In the genomic region with DNA sequence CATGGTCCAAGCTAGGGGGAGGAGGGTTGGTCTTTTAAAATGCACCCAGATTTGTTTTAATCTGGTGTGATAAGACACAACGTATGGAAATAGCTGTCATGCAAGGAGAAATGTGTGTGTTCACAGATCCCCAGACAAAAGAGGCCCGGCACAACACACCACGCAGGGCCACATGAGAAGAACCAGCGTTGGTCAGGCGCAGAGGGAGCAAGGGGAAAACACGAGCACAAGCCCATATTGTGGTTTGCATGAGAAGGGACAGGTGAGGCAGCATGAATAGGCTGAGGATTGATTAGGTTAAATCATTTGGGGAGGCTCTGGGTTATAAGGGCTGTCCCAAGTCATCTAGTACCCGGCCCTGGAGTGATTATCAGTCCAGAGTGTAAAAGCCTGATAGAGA, we compare ENCODE assay signal across 25 cellular contexts.
"Had no signal": no experiment of that assay in that cellular context is flagged by ENCODE, and none has a peak within 500 bp of the region (broad histone marks: within the 10 kb centered on the region; RNA-seq: fewer than 3 reads in every experiment).

No MANE protein-coding gene starts in this region.

- H3K4me1 ChIP-seq: body of pancreas, gastroesophageal sphincter, prostate gland had no signal

- H3K27me3 Mint-ChIP-seq: activated CD4-positive, alpha-beta memory T cell treated with anti-CD3 and anti-CD28 coated beads, Interleukin-2, amount 10 ng/mL, durations not matched to agents 7 days and 5 days; activated CD4-positive, alpha-beta T cell treated with anti-CD3 and anti-CD28 coated beads, Interleukin-2, amount 10 ng/mL, durations not matched to agents 24 days and 14 days; memory B cell had no signal

- H3K36me3 Mint-ChIP-seq: memory B cell had no signal

- H3K27ac Mint-ChIP-seq: activated CD4-positive, alpha-beta memory T cell treated with anti-CD3 and anti-CD28 coated beads, Interleukin-2, amount 10 ng/mL, durations not matched to agents 7 days and 5 days; activated CD4-positive, alpha-beta T cell treated with anti-CD3 and anti-CD28 coated beads, Interleukin-2, amount 10 ng/mL, durations not matched to agents 24 days and 14 days; activated naive CD4-positive, alpha-beta T cell treated with anti-CD3 and anti-CD28 coated beads for 36 hours; activated naive CD8-positive, alpha-beta T cell treated with anti-CD3 and anti-CD28 coated beads, Interleukin-2, amount 50 U/mL, for 24 hours; activated T-cell treated with anti-CD3 and anti-CD28 coated beads, Interleukin-2, amount 50 U/mL, for 72 hours; memory B cell; stimulated activated naive CD8-positive, alpha-beta T cell treated with anti-CD3 and anti-CD28 coated beads, Interleukin-15, Interleukin-2, amounts not matched to agents 100 ng/mL and 50 ng/mL, for 24 hours had no signal

- H3K36me3 ChIP-seq: esophagus muscularis mucosa, gastroesophageal sphincter, heart left ventricle, ovary, prostate gland, thyroid gland, upper lobe of right lung had no signal

- H3K9me3 ChIP-seq: body of pancreas, esophagus muscularis mucosa, gastroesophageal sphincter, heart left ventricle, mucosa of descending colon, ovary, prostate gland, thyroid gland, upper lobe of right lung had no signal

- H3K4me1 Mint-ChIP-seq: activated CD4-positive, alpha-beta memory T cell treated with anti-CD3 and anti-CD28 coated beads, Interleukin-2, amount 10 ng/mL, durations not matched to agents 7 days and 5 days; activated CD4-positive, alpha-beta T cell treated with anti-CD3 and anti-CD28 coated beads, Interleukin-2, amount 10 ng/mL, durations not matched to agents 24 days and 14 days had no signal

- H3K9me3 Mint-ChIP-seq: activated CD4-positive, alpha-beta memory T cell treated with anti-CD3 and anti-CD28 coated beads, Interleukin-2, amount 10 ng/mL, durations not matched to agents 7 days and 5 days; activated CD4-positive, alpha-beta T cell treated with anti-CD3 and anti-CD28 coated beads, Interleukin-2, amount 10 ng/mL, durations not matched to agents 24 days and 14 days; activated naive CD4-positive, alpha-beta T cell treated with anti-CD3 and anti-CD28 coated beads for 36 hours; activated naive CD8-positive, alpha-beta T cell treated with anti-CD3 and anti-CD28 coated beads, Interleukin-2, amount 50 U/mL, for 24 hours; activated T-cell treated with anti-CD3 and anti-CD28 coated beads, Interleukin-2, amount 50 U/mL, for 72 hours; memory B cell; stimulated activated naive CD8-positive, alpha-beta T cell treated with anti-CD3 and anti-CD28 coated beads, Interleukin-15, Interleukin-2, amounts not matched to agents 100 ng/mL and 50 ng/mL, for 24 hours had no signal

- H3K27me3 ChIP-seq: body of pancreas, esophagus muscularis mucosa, heart left ventricle, ovary, thyroid gland, upper lobe of right lung had no signal

- ATAC-seq: activated CD4-positive, CD25-positive, alpha-beta regulatory T cell treated with anti-CD3 and anti-CD28 coated beads, Interleukin-2, amount 50 U/mL, for 24 hours; activated naive CD8-positive, alpha-beta T cell treated with anti-CD3 and anti-CD28 coated beads, Interleukin-2, amount 50 U/mL, for 24 hours; activated T-cell treated with anti-CD3 and anti-CD28 coated beads, Interleukin-2, amount 50 U/mL, for 72 hours; body of pancreas; gastroesophageal sphincter; heart left ventricle; mucosa of descending colon; upper lobe of right lung had no signal

- H3K4me3 Mint-ChIP-seq: activated CD4-positive, alpha-beta memory T cell treated with anti-CD3 and anti-CD28 coated beads, Interleukin-2, amount 10 ng/mL, durations not matched to agents 7 days and 5 days; activated CD4-positive, alpha-beta T cell treated with anti-CD3 and anti-CD28 coated beads, Interleukin-2, amount 10 ng/mL, durations not matched to agents 24 days and 14 days; activated naive CD4-positive, alpha-beta T cell treated with anti-CD3 and anti-CD28 coated beads for 36 hours; activated naive CD8-positive, alpha-beta T cell treated with anti-CD3 and anti-CD28 coated beads, Interleukin-2, amount 50 U/mL, for 24 hours; activated T-cell treated with anti-CD3 and anti-CD28 coated beads, Interleukin-2, amount 50 U/mL, for 72 hours; memory B cell; stimulated activated naive CD8-positive, alpha-beta T cell treated with anti-CD3 and anti-CD28 coated beads, Interleukin-15, Interleukin-2, amounts not matched to agents 100 ng/mL and 50 ng/mL, for 24 hours had no signal

- DNase-seq: activated CD4-positive, alpha-beta memory T cell treated with anti-CD3 and anti-CD28 coated beads, Interleukin-2, amount 10 ng/mL, durations not matched to agents 7 days and 5 days; activated CD4-positive, alpha-beta T cell treated with anti-CD3 and anti-CD28 coated beads, Interleukin-2, amount 10 ng/mL, durations not matched to agents 24 days and 14 days; activated effector memory CD4-positive, alpha-beta T cell treated with Interleukin-2 at 50 U/mL for 16 hours; activated naive CD4-positive, alpha-beta T cell treated with anti-CD3 and anti-CD28 coated beads for 36 hours; activated naive CD8-positive, alpha-beta T cell treated with anti-CD3 and anti-CD28 coated beads, Interleukin-2, amount 50 U/mL, for 24 hours; activated T-cell treated with anti-CD3 and anti-CD28 coated beads, Interleukin-2, amount 50 U/mL, for 72 hours; body of pancreas; caudate nucleus; effector memory CD4-positive, alpha-beta T cell; heart left ventricle; mucosa of descending colon; ovary; right cardiac atrium; stimulated activated CD4-positive, alpha-beta T cell treated with anti-CD3 and anti-CD28 coated beads, Interleukin-12 subunit alpha, Interleukin-12 subunit beta, amount 100 ng/mL, for 4 hours; substantia nigra; thyroid gland; upper lobe of right lung had no signal

- H3K4me3 ChIP-seq: body of pancreas, esophagus muscularis mucosa, gastroesophageal sphincter, heart left ventricle, mucosa of descending colon, ovary, prostate gland, thyroid gland, upper lobe of right lung had no signal

- FAIRE-seq: islet of Langerhans had no signal

- H3K27ac ChIP-seq: body of pancreas, esophagus muscularis mucosa, gastroesophageal sphincter, ovary, prostate gland, thyroid gland, upper lobe of right lung, VCaP had no signal
